16 cellular contexts compared by ENCODE assay signal in the genomic region with DNA sequence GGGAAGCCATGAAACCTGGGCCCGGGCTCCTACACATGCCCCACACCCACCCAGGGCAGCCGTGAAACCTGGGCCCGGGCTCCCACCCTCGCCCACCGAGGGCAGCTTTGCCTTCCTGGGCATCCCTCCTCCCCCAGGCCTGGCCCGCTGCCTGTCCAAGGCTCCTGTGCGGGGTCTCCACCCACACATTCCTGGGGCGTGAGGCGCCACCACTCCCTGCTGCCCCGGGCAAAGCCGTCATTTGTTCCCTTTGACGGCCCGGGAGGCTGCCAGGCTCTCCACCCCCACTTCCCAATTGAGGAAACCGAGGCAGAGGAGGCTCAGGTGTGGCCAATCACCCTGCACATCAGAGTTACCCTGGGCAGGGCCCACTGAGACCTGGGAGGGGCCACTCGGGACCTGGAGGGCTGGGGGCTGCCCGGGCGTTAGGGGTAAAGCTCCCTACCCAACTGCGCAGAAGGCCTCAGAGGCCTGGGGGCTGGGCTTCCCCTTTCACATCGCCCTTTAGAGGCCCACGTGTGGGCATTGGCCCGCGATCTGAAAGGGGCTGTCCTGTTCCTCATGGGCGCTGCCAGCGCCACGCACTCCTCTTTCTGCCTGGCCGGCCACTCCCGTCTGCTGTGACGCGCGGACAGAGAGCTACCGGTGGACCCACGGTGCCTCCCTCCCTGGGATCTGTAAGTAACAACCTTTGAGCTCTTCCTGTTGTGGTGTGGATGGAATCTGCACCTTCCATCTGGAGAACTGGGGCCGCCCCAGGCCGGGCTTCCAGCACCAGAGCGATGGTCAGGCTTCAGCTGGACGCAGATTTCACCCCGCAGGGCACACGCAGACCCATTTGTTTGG. TPM values are rescaled to one million over a fixed set of nuclear protein-coding genes. Genes with fewer than 3 reads are reported as not detected.
DNase-seq lines count a peak whose midpoint lies in the region; ATAC-seq, FAIRE-seq and TF ChIP-seq lines count a peak whose summit lies in the region.
"Had no signal": no experiment of that assay in that cellular context is flagged by ENCODE, and none has a peak within 500 bp of the region (broad histone marks: within the 10 kb centered on the region; RNA-seq: fewer than 3 reads in every experiment).

A gene (plus strand): TSS at position 237 of the 846 bp plus-strand sequence. CDS start 1,947 bp downstream, outside the sequence.

- ATAC-seq in SK-N-SH treated with all-trans-retinoic acid at 6 μM for 48 hours (peak; percentile 11; the same call in 1 of the 3 replicates), GM19455 (IDR thresholded peaks at IDR 0.05; ENCODE audit: unreplicated experiment) (no peak)
- ATAC-seq: gastrocnemius medialis had no signal

- H3K4me3 ChIP-seq in SK-N-SH (ENCODE audit: low read depth in 2 of 2, low read length in 1 of 2) (no peak within 1 kb of the TSS), kidney (ENCODE audit: low read length in 2 of 2) (no peak within 1 kb of the TSS)
- H3K4me3 ChIP-seq: gastrocnemius medialis, smooth muscle cell had no signal

- H3F3A ChIP-seq in SK-N-SH (replicated peaks; ENCODE audit: insufficient read depth) = no peaks in the 10 kb centered on the region

- CTCF ChIA-PET in SK-N-SH (lab: Yijun Ruan, JAX) = interaction anchor here (0.9 to 1.7 kb wide), 6 partner anchors 11 to 295 kb away, joined by 3 to 5 read pairs (median 3); no protein-coding TSS in a partner anchor

- FAIRE-seq in kidney (lab: Jason Lieb, UNC) = no peak
- FAIRE-seq in GM12892 (lab: Jason Lieb, UNC) = no peak
- FAIRE-seq: A204.1 had no signal

- no peaks in the 10 kb centered on the region for H3K79me2 ChIP-seq in SK-N-SH (ENCODE audit: insufficient read depth)

- H3K4me3 Mint-ChIP-seq in type B pancreatic cell = peak within 1 kb of the TSS; percentile 75
- H3K4me3 Mint-ChIP-seq: activated B cell treated with CpG ODN at 0.5 μM for 24 hours, neural crest cell had no signal

- TF ChIP-seq EP300 in SK-N-SH (IDR thresholded peaks at IDR 0.05; ENCODE audit: borderline replicate concordance in 1 of 2, low read depth in 1 of 2, low read length in 1 of 2) = no peak

- no peaks in the 10 kb centered on the region for H3K36me3 Mint-ChIP-seq in type B pancreatic cell

- peaks cover 6% of the 10 kb centered on the region for H3K4me1 Mint-ChIP-seq in type B pancreatic cell (ENCODE audit: unreplicated experiment)
- H3K4me1 Mint-ChIP-seq: activated B cell treated with CpG ODN at 0.5 μM for 24 hours, neural crest cell had no signal

- H3K27ac Mint-ChIP-seq in type B pancreatic cell = peak within 1 kb of the TSS; percentile 95
- H3K27ac Mint-ChIP-seq: activated B cell treated with CpG ODN at 0.5 μM for 24 hours had no signal

- no peak within 1 kb of the TSS for H3K27ac ChIP-seq in SK-N-SH (ENCODE audit: low read depth in 2 of 2, low read length in 1 of 2)
- no peak within 1 kb of the TSS for H3K27ac ChIP-seq in kidney (ENCODE audit: low read depth in 2 of 2, low read length in 2 of 2)
- H3K27ac ChIP-seq: gastrocnemius medialis had no signal

- POLR2A ChIA-PET in SK-N-SH (lab: Yijun Ruan, JAX) = no interaction called here

- no peaks in the 10 kb centered on the region for H3K9me3 Mint-ChIP-seq in type B pancreatic cell
- H3K9me3 Mint-ChIP-seq: activated B cell treated with CpG ODN at 0.5 μM for 24 hours had no signal

- no peaks in the 10 kb centered on the region for H4K20me1 ChIP-seq in SK-N-SH (ENCODE audit: insufficient read depth)

- H3K9me2 ChIP-seq in SK-N-SH = no peaks in the 10 kb centered on the region

- peaks cover 7% of the 10 kb centered on the region for H3K27me3 Mint-ChIP-seq in type B pancreatic cell

- 75% methylated on average over 25 of the region's 38 CpGs for WGBS in SK-N-SH (ENCODE audit: low lambda C conversion rate)

- TF ChIP-seq POLR2A in GM12892 (IDR thresholded peaks at IDR 0.05; ENCODE audit: low read depth, low read length) = no peak

- H3K27me3 ChIP-seq in SK-N-SH (ENCODE audit: insufficient read depth) = no peaks in the 10 kb centered on the region

- H3K36me3 ChIP-seq in SK-N-SH (replicated peaks in 1 of 2; ENCODE audit: control insufficient read depth in 1 of 2, insufficient read depth in 2 of 2, low read length in 1 of 2) (no peaks in the 10 kb centered on the region), kidney (ENCODE audit: control insufficient read depth in 1 of 2, insufficient read depth in 2 of 2, low read length in 2 of 2) (no peaks in the 10 kb centered on the region)
- H3K36me3 ChIP-seq: gastrocnemius medialis had no signal

- intact Hi-C loops in kidney (cut with DNase I) = no loop called here

- no peak for DNase-seq in SK-N-SH
- DNase-seq in T1000 (lab: John Stamatoyannopoulos, UW) = peak; percentile 51
- DNase-seq in kidney = peak; percentile 78
- DNase-seq in type B pancreatic cell (ENCODE audit: extremely low spot score, unreplicated experiment) = peak; percentile 71
- DNase-seq in NCI-H1417 treated with DMSO at 0.1 percent for 48 hours (lab: John Stamatoyannopoulos, UW) = no peak
- no peak for DNase-seq in GM12892 (ENCODE audit: insufficient read length)
- DNase-seq: activated B cell treated with CpG ODN at 0.5 μM for 24 hours, gastrocnemius medialis, NCI-H1105 treated with DMSO at 0.1 percent for 48 hours, NCI-H526 treated with DMSO at 0.1 percent for 48 hours had no signal

- H3K9me3 ChIP-seq in SK-N-SH (peaks cover 3% of the 10 kb centered on the region; the same call in 1 of the 2 replicates), kidney (ENCODE audit: control insufficient read depth in 1 of 2, low read length in 2 of 2) (no peaks in the 10 kb centered on the region)
- H3K9me3 ChIP-seq: gastrocnemius medialis had no signal

- TF ChIP-seq RAD21 in SK-N-SH (IDR thresholded peaks at IDR 0.05; ENCODE audit: low read length) = no peak

- H3K4me1 ChIP-seq in SK-N-SH (ENCODE audit: control insufficient read depth in 1 of 2, insufficient read depth in 2 of 2, low read depth in 1 of 2, low read length in 1 of 2) = no peaks in the 10 kb centered on the region
- no peaks in the 10 kb centered on the region for H3K4me1 ChIP-seq in kidney (ENCODE audit: control insufficient read depth in 1 of 2, insufficient read depth in 1 of 2, low read depth in 1 of 2, low read length in 2 of 2)
- H3K4me1 ChIP-seq: gastrocnemius medialis had no signal

- H2AFZ ChIP-seq in SK-N-SH (ENCODE audit: low read depth) = no peak within 1 kb of the TSS

- no peak within 1 kb of the TSS for H3K9ac ChIP-seq in SK-N-SH
- no peak within 1 kb of the TSS for H3K9ac ChIP-seq in kidney (ENCODE audit: low read length in 2 of 2)

- no peak for TF ChIP-seq CTCF in SK-N-SH (IDR thresholded peaks at IDR 0.05)
- TF ChIP-seq CTCF in kidney (IDR thresholded peaks at IDR 0.05; ENCODE audit: borderline replicate concordance, extremely low read depth, insufficient read depth) = no peak
- no peak for TF ChIP-seq CTCF in type B pancreatic cell (conservative IDR thresholded peaks at IDR 0.05)

- H3K4me2 ChIP-seq in SK-N-SH = no peak within 1 kb of the TSS
- H3K4me2 ChIP-seq: smooth muscle cell had no signal

TF ChIP-seq in SK-N-SH treated with all-trans-retinoic acid at 6 μM for 48 hours, 23 proteins besides CTCF, POLR2A, EP300 and RAD21 (continues in another document):
- TF ChIP-seq TCF4 (CRISPR knock-in tag; IDR thresholded peaks at IDR 0.05; ENCODE audit: borderline replicate concordance) (no peak), PPARA (CRISPR knock-in tag; IDR thresholded peaks at IDR 0.05; ENCODE audit: borderline replicate concordance) (no peak), CSDC2 (CRISPR knock-in tag; IDR thresholded peaks at IDR 0.05) (no peak)
- TF ChIP-seq, protein P1, sequence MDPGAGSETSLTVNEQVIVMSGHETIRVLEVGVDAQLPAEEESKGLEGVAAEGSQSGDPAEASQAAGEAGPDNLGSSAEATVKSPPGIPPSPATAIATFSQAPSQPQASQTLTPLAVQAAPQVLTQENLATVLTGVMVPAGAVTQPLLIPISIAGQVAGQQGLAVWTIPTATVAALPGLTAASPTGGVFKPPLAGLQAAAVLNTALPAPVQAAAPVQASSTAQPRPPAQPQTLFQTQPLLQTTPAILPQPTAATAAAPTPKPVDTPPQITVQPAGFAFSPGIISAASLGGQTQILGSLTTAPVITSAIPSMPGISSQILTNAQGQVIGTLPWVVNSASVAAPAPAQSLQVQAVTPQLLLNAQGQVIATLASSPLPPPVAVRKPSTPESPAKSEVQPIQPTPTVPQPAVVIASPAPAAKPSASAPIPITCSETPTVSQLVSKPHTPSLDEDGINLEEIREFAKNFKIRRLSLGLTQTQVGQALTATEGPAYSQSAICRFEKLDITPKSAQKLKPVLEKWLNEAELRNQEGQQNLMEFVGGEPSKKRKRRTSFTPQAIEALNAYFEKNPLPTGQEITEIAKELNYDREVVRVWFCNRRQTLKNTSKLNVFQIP (CRISPR knock-in tag; IDR thresholded peaks at IDR 0.05; ENCODE audit: borderline replicate concordance, low read depth) = no peak

TF ChIP-seq in SK-N-SH, 30 proteins besides CTCF, POLR2A, EP300 and RAD21 (continues in another document):
- TF ChIP-seq FOXJ3 (CRISPR knock-in tag; IDR thresholded peaks at IDR 0.05) = no peak
- TF ChIP-seq JUND (IDR thresholded peaks at IDR 0.05) = no peak
- TF ChIP-seq NRF1 (IDR thresholded peaks at IDR 0.05; ENCODE audit: low read depth, low read length) = no peak
- TF ChIP-seq RFX5 (IDR thresholded peaks at IDR 0.05; ENCODE audit: low read length) = no peak
- TF ChIP-seq YY1 (IDR thresholded peaks at IDR 0.05; ENCODE audit: low read depth) = no peak
- TF ChIP-seq TCF12 (IDR thresholded peaks at IDR 0.05) = no peak
- no peak for TF ChIP-seq FOXM1 (IDR thresholded peaks at IDR 0.05; ENCODE audit: low read depth)
- TF ChIP-seq POLR2AphosphoS5 (IDR thresholded peaks at IDR 0.05; ENCODE audit: low read depth, low read length) = no peak
- TF ChIP-seq, protein P2, sequence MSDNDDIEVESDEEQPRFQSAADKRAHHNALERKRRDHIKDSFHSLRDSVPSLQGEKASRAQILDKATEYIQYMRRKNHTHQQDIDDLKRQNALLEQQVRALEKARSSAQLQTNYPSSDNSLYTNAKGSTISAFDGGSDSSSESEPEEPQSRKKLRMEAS (IDR thresholded peaks at IDR 0.05; ENCODE audit: low read depth) = no peak
- TF ChIP-seq RCOR1 (IDR thresholded peaks at IDR 0.05; ENCODE audit: low read length) = no peak
- no peak for TF ChIP-seq SMC3 (IDR thresholded peaks at IDR 0.05; ENCODE audit: low read depth, low read length)
- no peak for TF ChIP-seq FOSL2 (IDR thresholded peaks at IDR 0.05; ENCODE audit: borderline replicate concordance, low read depth)
- TF ChIP-seq MXI1 (IDR thresholded peaks at IDR 0.05; ENCODE audit: low read depth, low read length) = no peak

RNA-seq across cellular contexts. Expression of the gene that starts here (rescaled TPM):
- 0.02 and 0.19 TPM in 2 replicates for polyA plus RNA-seq in SK-N-SH (2012; rRNA removed)
- polyA plus RNA-seq in SK-N-SH (2012; cell fraction: cytosol; rRNA removed) = 0.04 and 0.07 TPM in 2 replicates
- polyA plus RNA-seq in SK-N-SH (2012; cell fraction: nucleus; rRNA removed) = 0.64 and 1.0 TPM in 2 replicates
- 19.4 TPM for total RNA-seq in kidney
- polyA plus RNA-seq in kidney (ENCODE audit: insufficient read depth, low read depth, low replicate concordance) = 3.7 TPM
- total RNA-seq in type B pancreatic cell (ENCODE audit: low replicate concordance) = 0.77 and 0.81 TPM in 2 replicates
- polyA plus RNA-seq in GM12892 (2012; ENCODE audit: missing spikeins) = not detected
- total RNA-seq: activated B cell treated with CpG ODN at 0.5 μM for 24 hours, gastrocnemius medialis, neural crest cell, temporal lobe had no signal

Comparison
In these comparisons a context has a peak if more than half of its experiments do, and no peak if none do; other contexts are left out.
1. RNA of the gene that starts here (total RNA-seq): 19.4 TPM in kidney (single experiment); 0.77 to 0.81 TPM in type B pancreatic cell; every median in the first group is over 10 times any median in the second.
2. Peak in DNase-seq in type B pancreatic cell; RNA of the gene not detected or under 1 TPM.
3. DNase-seq: peak in T1000 (single experiment) and kidney (single experiment); none in SK-N-SH (single experiment), NCI-H1417 treated with DMSO at 0.1 percent for 48 hours (single experiment) and GM12892 (single experiment).